17 cellular contexts compared by ENCODE assay signal in the genomic region with DNA sequence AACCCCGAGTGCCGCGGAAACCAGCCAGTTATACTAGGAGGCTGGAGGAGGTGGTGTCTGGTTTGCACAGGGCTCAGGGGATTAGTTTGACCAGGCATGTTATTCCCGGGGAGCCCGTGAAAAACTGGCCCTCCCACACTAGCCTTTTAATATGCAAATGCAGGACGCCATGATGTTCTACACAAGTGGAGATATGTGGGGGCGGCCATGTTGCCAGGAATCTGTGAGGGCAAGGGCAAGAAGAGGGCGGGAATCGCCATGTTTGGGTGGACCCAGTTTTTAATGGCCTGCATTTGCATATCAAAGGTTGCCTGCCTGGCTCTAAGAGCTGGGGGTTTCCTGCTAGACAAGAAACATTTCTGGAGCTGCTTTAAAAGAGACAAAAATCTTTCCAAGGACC.
"Had no signal": no experiment of that assay in that cellular context is flagged by ENCODE, and none has a peak within 500 bp of the region (broad histone marks: within the 10 kb centered on the region; RNA-seq: fewer than 3 reads in every experiment).

No MANE protein-coding gene starts in this region.

- H3K27me3 ChIP-seq: esophagus squamous epithelium had no signal

- DNase-seq: activated CD4-positive, alpha-beta T cell treated with anti-CD3 and anti-CD28 coated beads, Interleukin-2, amount 50 U/mL, for 1 hour; activated CD8-positive, alpha-beta memory T cell treated with anti-CD3 and anti-CD28 coated beads for 24 hours; activated naive CD4-positive, alpha-beta T cell; activated naive CD8-positive, alpha-beta T cell treated with anti-CD3 and anti-CD28 coated beads, Interleukin-2, amount 10 ng/mL, durations not matched to agents 7 days and 5 days; central memory CD4-positive, alpha-beta T cell; effector CD4-positive, alpha-beta T cell; esophagus squamous epithelium; glutamatergic neuron; hypothalamus; islet precursor cell; midbrain; posterior cingulate gyrus; retina; stimulated activated CD4-positive, alpha-beta T cell treated with anti-CD3 and anti-CD28 coated beads, Interleukin-12 subunit alpha, Interleukin-12 subunit beta, amount 100 ng/mL, for 4 hours; stimulated activated CD4-positive, alpha-beta T cell treated with anti-CD3 and anti-CD28 coated beads, Interleukin-2, amount 100 ng/mL, for 24 hours had no signal

- H3K27ac ChIP-seq: coronary artery, esophagus squamous epithelium had no signal

- H3K9me3 ChIP-seq: esophagus squamous epithelium had no signal

- H3K4me1 ChIP-seq: esophagus squamous epithelium had no signal

- H3K36me3 ChIP-seq: esophagus squamous epithelium had no signal

- H3K4me3 ChIP-seq: coronary artery, esophagus squamous epithelium, lung had no signal
